In the genomic region with DNA sequence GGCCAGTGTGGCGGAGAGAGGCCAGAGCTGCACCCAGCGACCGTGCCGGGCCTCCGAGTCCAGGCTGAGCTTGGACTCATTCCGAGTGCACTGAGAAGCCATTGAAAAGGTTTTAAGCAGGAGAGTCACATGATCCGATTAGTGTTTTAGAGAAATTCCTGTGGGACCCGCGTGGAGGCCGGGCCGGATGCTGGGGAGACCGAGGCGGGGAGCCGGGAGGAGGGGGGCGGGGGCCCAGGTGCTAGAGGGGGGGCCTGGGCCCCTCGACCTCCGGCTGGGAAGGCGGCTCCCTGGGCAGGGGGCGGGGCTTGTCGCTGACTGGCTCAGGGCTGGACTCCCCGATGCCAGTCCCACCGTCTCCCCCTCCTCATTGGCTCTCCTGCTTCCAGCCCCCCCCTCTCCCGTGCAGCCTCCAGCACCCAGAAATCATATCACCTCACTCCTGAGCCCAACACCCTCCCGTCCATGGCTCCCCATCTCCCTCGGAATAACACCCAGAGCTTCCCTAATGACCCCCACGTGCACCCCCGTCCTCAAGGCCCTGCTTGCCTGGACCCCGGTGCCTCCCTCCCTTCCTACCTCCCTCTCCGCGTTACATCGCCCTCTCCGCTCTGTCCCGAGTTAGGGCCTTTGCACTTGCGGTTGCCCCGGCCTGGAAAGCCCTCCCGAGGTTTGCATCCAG, we compare ENCODE assay signal across 8 cellular contexts. TPM values are rescaled to one million over a fixed set of nuclear protein-coding genes. Genes with fewer than 3 reads are reported as not detected.
DNase-seq lines count a peak whose midpoint lies in the region; ATAC-seq and TF ChIP-seq lines count a peak whose summit lies in the region.

No MANE protein-coding gene starts in this region.

- H3K4me1 Mint-ChIP-seq in activated naive CD8-positive, alpha-beta T cell treated with anti-CD3 and anti-CD28 coated beads for 36 hours, result peaks cover 26% of the 10 kb centered on the region
- H3K4me1 Mint-ChIP-seq in osteocyte (ENCODE audit: unreplicated experiment), result peaks cover 34% of the 10 kb centered on the region

- no peaks in the 10 kb centered on the region for H3K27me3 Mint-ChIP-seq in activated naive CD8-positive, alpha-beta T cell treated with anti-CD3 and anti-CD28 coated beads for 36 hours
- H3K27me3 Mint-ChIP-seq in osteocyte (ENCODE audit: unreplicated experiment), result no peaks in the 10 kb centered on the region

- TF ChIP-seq CTCF in osteocyte (IDR thresholded peaks at IDR 0.05), result no peak

- peak overlapping the region; percentile 66 for H3K4me3 ChIP-seq in GM23248

- no peaks in the 10 kb centered on the region for H3K27me3 ChIP-seq in GM23248 (replicated peaks; ENCODE audit: insufficient read depth)

- no peaks in the 10 kb centered on the region for H3K36me3 Mint-ChIP-seq in activated naive CD8-positive, alpha-beta T cell treated with anti-CD3 and anti-CD28 coated beads for 36 hours
- H3K36me3 Mint-ChIP-seq in osteocyte (ENCODE audit: unreplicated experiment), result no peaks in the 10 kb centered on the region

- no peaks in the 10 kb centered on the region for H3K9me2 ChIP-seq in GM23248 (ENCODE audit: insufficient read depth)

- H3K4me2 ChIP-seq in GM23248 (ENCODE audit: unreplicated experiment), result peak overlapping the region; percentile 65

- no peak overlapping the region for H3K27ac Mint-ChIP-seq in activated naive CD8-positive, alpha-beta T cell treated with anti-CD3 and anti-CD28 coated beads for 36 hours
- H3K27ac Mint-ChIP-seq in osteocyte (ENCODE audit: unreplicated experiment), result peak overlapping the region; percentile 94

- peaks cover 11% of the 10 kb centered on the region for H3F3A ChIP-seq in GM23248 (ENCODE audit: insufficient read depth)

- WGBS in GM23248 (ENCODE audit: low coverage in 1 of 2, low lambda C conversion rate in 2 of 2, missing lambda C conversion rate in 2 of 2), 2 experiments, result 4 to 6% methylated on average over 25 to 36 of the region's 36 CpGs

- DNase-seq in GM23248 (peak; percentile 60), NCI-H526 (lab: John Stamatoyannopoulos, UW) (peak; percentile 52 to 90), Right ventricle myocardium superior (peak; percentile 87), osteocyte (ENCODE audit: extremely low spot score, unreplicated experiment) (peak; percentile 92), NOMO-1 treated with DMSO at 0.1 percent for 48 hours (lab: John Stamatoyannopoulos, UW; ENCODE audit: unreplicated experiment) (no peak)
- peak; percentile 44 for DNase-seq in activated naive CD8-positive, alpha-beta T cell treated with anti-CD3 and anti-CD28 coated beads for 36 hours

- peak overlapping the region; percentile 34; the same call in 1 of the 2 replicates for H3K9ac ChIP-seq in GM23248

- in situ Hi-C loops in GM23248 (cut with MboI), result no loop called here

- no peaks in the 10 kb centered on the region for H4K20me1 ChIP-seq in GM23248 (ENCODE audit: insufficient read depth)

- H3K4me3 Mint-ChIP-seq in activated naive CD8-positive, alpha-beta T cell treated with anti-CD3 and anti-CD28 coated beads for 36 hours, result peak overlapping the region; percentile 55
- H3K4me3 Mint-ChIP-seq in osteocyte (ENCODE audit: unreplicated experiment), result peak overlapping the region; percentile 72

- intact Hi-C loops in Right ventricle myocardium superior (cut with DNase I), result no loop called here

- H3K9me3 ChIP-seq in GM23248 (ENCODE audit: low read depth), result no peaks in the 10 kb centered on the region

- H3K27ac ChIP-seq in GM23248, result no peak overlapping the region

- H3K36me3 ChIP-seq in GM23248 (ENCODE audit: low read depth), result no peaks in the 10 kb centered on the region

- peaks cover 6% of the 10 kb centered on the region; the same call in 1 of the 2 replicates for H3K79me2 ChIP-seq in GM23248 (ENCODE audit: insufficient read depth)

- no peaks in the 10 kb centered on the region; the same call in 1 of the 2 replicates for H3K4me1 ChIP-seq in GM23248 (ENCODE audit: insufficient read depth)

- peak overlapping the region; percentile 87 for H2AFZ ChIP-seq in GM23248

- ATAC-seq in Right ventricle myocardium superior (ENCODE audit: poor library complexity), result peak; percentile 79
- no peak for ATAC-seq in GM18861 (IDR thresholded peaks at IDR 0.05; ENCODE audit: unreplicated experiment)
- ATAC-seq in HG02571 (IDR thresholded peaks at IDR 0.05; ENCODE audit: unreplicated experiment), result no peak

- no peaks in the 10 kb centered on the region for H3K9me3 Mint-ChIP-seq in activated naive CD8-positive, alpha-beta T cell treated with anti-CD3 and anti-CD28 coated beads for 36 hours
- H3K9me3 Mint-ChIP-seq in osteocyte (ENCODE audit: unreplicated experiment), result no peaks in the 10 kb centered on the region

RNA-seq across cellular contexts. Expression of gene ZNF579, which starts 5.2 kb away (rescaled TPM):
- total RNA-seq in GM23248 (2014; rRNA removed; shearing (Covaris generic)), result 7.1 and 7.9 TPM in 2 replicates
- 1.7 and 1.8 TPM in 2 replicates for polyA plus RNA-seq in GM23248 (2016; fragmentation: Nextera tagmentation; extraction: Ambion mirVana)
- 1 to 10 TPM; 5.5 to 6.1 TPM for total RNA-seq in activated naive CD8-positive, alpha-beta T cell treated with anti-CD3 and anti-CD28 coated beads for 36 hours
- 13.6 TPM for total RNA-seq in Right ventricle myocardium superior
- total RNA-seq in osteocyte, result 27.4 and 29.2 TPM in 2 replicates

RNA-seq across cellular contexts. Expression of gene FIZ1, which starts 13.5 kb away (rescaled TPM):
- total RNA-seq in GM23248 (2014; rRNA removed; shearing (Covaris generic)), result 3.4 and 5.6 TPM in 2 replicates
- polyA plus RNA-seq in GM23248 (2016; fragmentation: Nextera tagmentation; extraction: Ambion mirVana), result 2.3 TPM in 2 replicates
- total RNA-seq in activated naive CD8-positive, alpha-beta T cell treated with anti-CD3 and anti-CD28 coated beads for 36 hours, result 10 to 100 TPM; 19.8 to 20.7 TPM
- 13.0 TPM for total RNA-seq in Right ventricle myocardium superior
- 17.0 and 19.1 TPM in 2 replicates for total RNA-seq in osteocyte

RNA-seq across cellular contexts. Expression of gene ZNF524, which starts 14.3 kb away (rescaled TPM):
- total RNA-seq in GM23248 (2014; rRNA removed; shearing (Covaris generic)), result 9.9 and 17.8 TPM in 2 replicates
- polyA plus RNA-seq in GM23248 (2016; fragmentation: Nextera tagmentation; extraction: Ambion mirVana), result 16.2 and 18.2 TPM in 2 replicates
- total RNA-seq in activated naive CD8-positive, alpha-beta T cell treated with anti-CD3 and anti-CD28 coated beads for 36 hours, result 10 to 100 TPM; 10.8 to 11.5 TPM
- total RNA-seq in Right ventricle myocardium superior (17.5 TPM), osteocyte (15.5 and 15.6 TPM in 2 replicates)

RNA-seq across cellular contexts. Expression of gene ZNF865, which starts 19.6 kb away (rescaled TPM):
- total RNA-seq in GM23248 (2014; rRNA removed; shearing (Covaris generic)), result 1.3 and 1.5 TPM in 2 replicates
- polyA plus RNA-seq in GM23248 (2016; fragmentation: Nextera tagmentation; extraction: Ambion mirVana), result 0.21 and 0.51 TPM in 2 replicates
- total RNA-seq in activated naive CD8-positive, alpha-beta T cell treated with anti-CD3 and anti-CD28 coated beads for 36 hours, result 10 to 100 TPM; 10.5 to 10.7 TPM
- total RNA-seq in Right ventricle myocardium superior (17.4 TPM), osteocyte (16.9 and 19.2 TPM in 2 replicates)

RNA-seq across cellular contexts. Expression of gene ZNF784, which starts 38.6 kb away (rescaled TPM):
- total RNA-seq in GM23248 (2014; rRNA removed; shearing (Covaris generic)), result 3.0 and 4.2 TPM in 2 replicates
- 1.2 and 1.3 TPM in 2 replicates for polyA plus RNA-seq in GM23248 (2016; fragmentation: Nextera tagmentation; extraction: Ambion mirVana)
- 1 to 10 TPM; 3.7 to 3.9 TPM for total RNA-seq in activated naive CD8-positive, alpha-beta T cell treated with anti-CD3 and anti-CD28 coated beads for 36 hours
- total RNA-seq in Right ventricle myocardium superior, result 11.7 TPM
- total RNA-seq in osteocyte, result 9.2 and 9.6 TPM in 2 replicates
